In the genomic region with DNA sequence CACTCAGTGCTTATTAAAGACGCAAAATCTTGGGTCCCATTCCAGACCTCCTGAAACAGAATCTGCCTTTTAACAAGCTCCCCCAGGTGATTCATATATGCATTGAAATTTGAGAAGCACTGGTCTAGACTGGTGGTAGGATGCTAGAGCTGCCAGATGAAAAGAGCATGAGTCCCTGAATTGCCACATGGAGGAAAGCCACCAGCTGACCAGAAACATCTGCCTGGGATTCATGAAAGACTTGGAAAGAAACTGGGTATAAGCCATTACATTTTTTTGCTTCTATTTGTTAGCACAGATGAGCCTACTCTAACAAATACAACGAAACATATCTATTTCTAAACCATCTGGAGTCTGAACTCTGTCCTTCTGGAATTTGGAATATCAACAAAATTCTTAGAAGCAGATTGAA, we compare ENCODE assay signal across 1 cellular context.
TF ChIP-seq lines count a peak whose summit lies in the region.

No MANE protein-coding gene starts in this region.

TF ChIP-seq in IMR-90, 13 proteins besides CTCF, POLR2A, EP300 and RAD21 (continued from another document):
- TF ChIP-seq, protein P1, sequence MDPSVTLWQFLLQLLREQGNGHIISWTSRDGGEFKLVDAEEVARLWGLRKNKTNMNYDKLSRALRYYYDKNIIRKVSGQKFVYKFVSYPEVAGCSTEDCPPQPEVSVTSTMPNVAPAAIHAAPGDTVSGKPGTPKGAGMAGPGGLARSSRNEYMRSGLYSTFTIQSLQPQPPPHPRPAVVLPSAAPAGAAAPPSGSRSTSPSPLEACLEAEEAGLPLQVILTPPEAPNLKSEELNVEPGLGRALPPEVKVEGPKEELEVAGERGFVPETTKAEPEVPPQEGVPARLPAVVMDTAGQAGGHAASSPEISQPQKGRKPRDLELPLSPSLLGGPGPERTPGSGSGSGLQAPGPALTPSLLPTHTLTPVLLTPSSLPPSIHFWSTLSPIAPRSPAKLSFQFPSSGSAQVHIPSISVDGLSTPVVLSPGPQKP (IDR thresholded peaks at IDR 0.05; ENCODE audit: borderline replicate concordance, low read depth, low read length): no peak
- TF ChIP-seq, protein P2, sequence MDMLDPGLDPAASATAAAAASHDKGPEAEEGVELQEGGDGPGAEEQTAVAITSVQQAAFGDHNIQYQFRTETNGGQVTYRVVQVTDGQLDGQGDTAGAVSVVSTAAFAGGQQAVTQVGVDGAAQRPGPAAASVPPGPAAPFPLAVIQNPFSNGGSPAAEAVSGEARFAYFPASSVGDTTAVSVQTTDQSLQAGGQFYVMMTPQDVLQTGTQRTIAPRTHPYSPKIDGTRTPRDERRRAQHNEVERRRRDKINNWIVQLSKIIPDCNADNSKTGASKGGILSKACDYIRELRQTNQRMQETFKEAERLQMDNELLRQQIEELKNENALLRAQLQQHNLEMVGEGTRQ (IDR thresholded peaks at IDR 0.05; ENCODE audit: low read depth, low read length): peak; percentile 79
- TF ChIP-seq RFX5 (IDR thresholded peaks at IDR 0.05; ENCODE audit: low read depth, low read length) (no peak), BHLHE40 (IDR thresholded peaks at IDR 0.05; ENCODE audit: low read depth, low read length) (no peak), MAZ (IDR thresholded peaks at IDR 0.05; ENCODE audit: borderline replicate concordance, low read depth, low read length) (no peak)
